ENCODE assay signal across 10 cellular contexts in genomic region chr5:50966986-50967385, GRCh38.
DNase-seq lines count a peak whose midpoint lies in the region; ATAC-seq and TF ChIP-seq lines count a peak whose summit lies in the region.
"Had no signal": no experiment of that assay in that cellular context is flagged by ENCODE, and none has a peak within 500 bp of the region (broad histone marks: within the 10 kb centered on the region; RNA-seq: fewer than 3 reads in every experiment).

No MANE protein-coding gene starts in this region.

- no peaks in the 10 kb centered on the region for H4K20me1 ChIP-seq in smooth muscle cell (ENCODE audit: low read depth)

- peaks cover 37% of the 10 kb centered on the region for H3K4me1 Mint-ChIP-seq in activated CD4-positive, alpha-beta T cell treated with anti-CD3 and anti-CD28 coated beads, Interleukin-2, amount 10 ng/mL, durations not matched to agents 24 days and 14 days
- H3K4me1 Mint-ChIP-seq in T-helper 17 cell (peaks cover 39% of the 10 kb centered on the region), immature natural killer cell (peaks cover 45 to 55% of the 10 kb centered on the region in 2 donors)

- no peak overlapping the region for H3K9ac ChIP-seq in smooth muscle cell (ENCODE audit: low read depth)
- H3K9ac ChIP-seq: BLaER1 had no signal

- WGBS in smooth muscle cell (ENCODE audit: low lambda C conversion rate): 4% methylated on average over 7 of the region's 7 CpGs

- H3K27me3 Mint-ChIP-seq in activated CD4-positive, alpha-beta T cell treated with anti-CD3 and anti-CD28 coated beads, Interleukin-2, amount 10 ng/mL, durations not matched to agents 24 days and 14 days: peaks cover 82% of the 10 kb centered on the region
- H3K27me3 Mint-ChIP-seq in T-helper 17 cell: peaks cover 85% of the 10 kb centered on the region
- peaks cover 28 to 62% (median 35%) of the 10 kb centered on the region in 3 donors for H3K27me3 Mint-ChIP-seq in immature natural killer cell (ENCODE audit: low read depth in 3 of 3)

- TF ChIP-seq CTCF in smooth muscle cell (IDR thresholded peaks at IDR 0.05; ENCODE audit: borderline replicate concordance, insufficient read depth, poor library complexity, severe bottlenecking): no peak

- H3K4me2 ChIP-seq in smooth muscle cell: peak overlapping the region; percentile 85
- H3K4me2 ChIP-seq: BLaER1 had no signal

- peaks cover 2% of the 10 kb centered on the region for H3K36me3 Mint-ChIP-seq in activated CD4-positive, alpha-beta T cell treated with anti-CD3 and anti-CD28 coated beads, Interleukin-2, amount 10 ng/mL, durations not matched to agents 24 days and 14 days (ENCODE audit: low read depth)
- H3K36me3 Mint-ChIP-seq in T-helper 17 cell (ENCODE audit: low read depth): peaks cover 10% of the 10 kb centered on the region
- peaks cover 0 to 2% (median 0%) of the 10 kb centered on the region in 3 donors for H3K36me3 Mint-ChIP-seq in immature natural killer cell

- H3K27ac Mint-ChIP-seq in activated CD4-positive, alpha-beta T cell treated with anti-CD3 and anti-CD28 coated beads, Interleukin-2, amount 10 ng/mL, durations not matched to agents 24 days and 14 days: no peak overlapping the region
- H3K27ac Mint-ChIP-seq in T-helper 17 cell: no peak overlapping the region
- no peak overlapping the region for H3K27ac Mint-ChIP-seq in immature natural killer cell

- no peaks in the 10 kb centered on the region for H3K79me2 ChIP-seq in smooth muscle cell (ENCODE audit: low read depth)

- peaks cover 39% of the 10 kb centered on the region for H3K4me1 ChIP-seq in smooth muscle cell (ENCODE audit: low read depth)

- peak overlapping the region; percentile 40 for H3K4me3 ChIP-seq in smooth muscle cell
- H3K4me3 ChIP-seq: BLaER1 had no signal

- H3F3A ChIP-seq in smooth muscle cell (ENCODE audit: low read depth): no peaks in the 10 kb centered on the region

- H3K9me3 ChIP-seq in T-helper 17 cell (ENCODE audit: control insufficient read depth, low read length, poor library complexity, severe bottlenecking) (no peaks in the 10 kb centered on the region), smooth muscle cell (replicated peaks; ENCODE audit: low read depth) (no peaks in the 10 kb centered on the region)
- H3K9me3 ChIP-seq: adrenal gland had no signal

- no peak for DNase-seq in activated CD4-positive, alpha-beta T cell treated with anti-CD3 and anti-CD28 coated beads, Interleukin-2, amount 10 ng/mL, durations not matched to agents 24 days and 14 days
- no peak for DNase-seq in activated CD4-positive, alpha-beta T cell treated with anti-CD3 and anti-CD28 coated beads, Interleukin-2, amount 50 U/mL, for 1 hour
- DNase-seq in T-helper 17 cell (no peak), immature natural killer cell (no peak), smooth muscle cell (lab: John Stamatoyannopoulos, UW; ENCODE audit: unreplicated experiment) (no peak), islet precursor cell (no peak)

- H3K36me3 ChIP-seq in smooth muscle cell (ENCODE audit: low read depth): no peaks in the 10 kb centered on the region
- H3K36me3 ChIP-seq: adrenal gland, BLaER1 had no signal

- peaks cover 87% of the 10 kb centered on the region for H3K27me3 ChIP-seq in smooth muscle cell (ENCODE audit: low read depth)

- intact Hi-C loops in activated CD4-positive, alpha-beta T cell treated with anti-CD3 and anti-CD28 coated beads, Interleukin-2, amount 10 ng/mL, durations not matched to agents 24 days and 14 days (cut with micrococcal nuclease): loop anchor here (10.0 kb wide), 3 partner anchors 1388 to 1948 kb away; no protein-coding TSS in a partner anchor

- peak overlapping the region; percentile 79 for H3K4me3 Mint-ChIP-seq in activated CD4-positive, alpha-beta T cell treated with anti-CD3 and anti-CD28 coated beads, Interleukin-2, amount 10 ng/mL, durations not matched to agents 24 days and 14 days
- H3K4me3 Mint-ChIP-seq in T-helper 17 cell (peak overlapping the region; percentile 78), immature natural killer cell (peak overlapping the region; percentile 44 to 73 (median 62))

- ATAC-seq in T-helper 17 cell (no peak), HG03442 (IDR thresholded peaks at IDR 0.05; ENCODE audit: unreplicated experiment) (no peak), HG03175 (IDR thresholded peaks at IDR 0.05; ENCODE audit: unreplicated experiment) (no peak)

- no peak overlapping the region for H2AFZ ChIP-seq in smooth muscle cell (ENCODE audit: low read depth)

- H3K9me3 Mint-ChIP-seq in activated CD4-positive, alpha-beta T cell treated with anti-CD3 and anti-CD28 coated beads, Interleukin-2, amount 10 ng/mL, durations not matched to agents 24 days and 14 days: peaks cover 7% of the 10 kb centered on the region
- peaks cover 0 to 6% (median under 1%) of the 10 kb centered on the region in 6 donors for H3K9me3 Mint-ChIP-seq in immature natural killer cell

- no peak overlapping the region for H3K27ac ChIP-seq in smooth muscle cell (ENCODE audit: low read depth)
- H3K27ac ChIP-seq: BLaER1 had no signal
